ENCODE assay signal across 21 cellular contexts in genomic region chr13:74795526-74795925, GRCh38.
DNase-seq lines count a peak whose midpoint lies in the region; ATAC-seq lines count a peak whose summit lies in the region.
"Had no signal": no experiment of that assay in that cellular context is flagged by ENCODE, and none has a peak within 500 bp of the region (broad histone marks: within the 10 kb centered on the region; RNA-seq: fewer than 3 reads in every experiment).

No MANE protein-coding gene starts in this region.

- in situ Hi-C loops in SK-MEL-5 (cut with HindIII; ENCODE audit: low pct_unique_long_range_greater_than_20kb, low sequenced_read_pairs) = no loop called here

- no peak for ATAC-seq in HG03378 (IDR thresholded peaks at IDR 0.05; ENCODE audit: unreplicated experiment)
- ATAC-seq: GM23338, HCT116 had no signal

- peak; percentile 22 for DNase-seq in Ammon's horn (ENCODE audit: low spot score)
- DNase-seq in SK-MEL-5 (ENCODE audit: low read depth, low spot score) = peak; percentile 96
- DNase-seq in globus pallidus (ENCODE audit: low spot score) = peak; percentile 71
- peak; percentile 42 for DNase-seq in putamen (ENCODE audit: low spot score)
- no peak for DNase-seq in SHP77 (lab: John Stamatoyannopoulos, UW)
- no peak for DNase-seq in activated gamma-delta T cell (lab: John Stamatoyannopoulos, UW)
- DNase-seq in activated effector memory CD4-positive, alpha-beta T cell treated with Interleukin-2 at 50 U/mL for 16 hours = no peak
- DNase-seq: AML-193; CD8-positive, alpha-beta memory T cell; Kasumi-1; MG63; NCI-H1417 treated with DMSO at 0.1 percent for 48 hours; NCI-H187; NCI-H2107; NCI-H446 treated with DMSO at 0.1 percent for 48 hours; NCI-H526 treated with DMSO at 0.1 percent for 48 hours; OCI-M1; Right ventricle myocardium superior had no signal

Comparison
In these comparisons a context has a peak if more than half of its experiments do, and no peak if none do; other contexts are left out.
1. DNase-seq: peak in Ammon's horn (single experiment), SK-MEL-5 (single experiment), globus pallidus (single experiment) and putamen (single experiment); none in SHP77 (0 of 2), activated gamma-delta T cell (single experiment) and activated effector memory CD4-positive, alpha-beta T cell treated with Interleukin-2 at 50 U/mL for 16 hours (single experiment).